Comparison of ENCODE assay signal across 8 cellular contexts in the genomic region with DNA sequence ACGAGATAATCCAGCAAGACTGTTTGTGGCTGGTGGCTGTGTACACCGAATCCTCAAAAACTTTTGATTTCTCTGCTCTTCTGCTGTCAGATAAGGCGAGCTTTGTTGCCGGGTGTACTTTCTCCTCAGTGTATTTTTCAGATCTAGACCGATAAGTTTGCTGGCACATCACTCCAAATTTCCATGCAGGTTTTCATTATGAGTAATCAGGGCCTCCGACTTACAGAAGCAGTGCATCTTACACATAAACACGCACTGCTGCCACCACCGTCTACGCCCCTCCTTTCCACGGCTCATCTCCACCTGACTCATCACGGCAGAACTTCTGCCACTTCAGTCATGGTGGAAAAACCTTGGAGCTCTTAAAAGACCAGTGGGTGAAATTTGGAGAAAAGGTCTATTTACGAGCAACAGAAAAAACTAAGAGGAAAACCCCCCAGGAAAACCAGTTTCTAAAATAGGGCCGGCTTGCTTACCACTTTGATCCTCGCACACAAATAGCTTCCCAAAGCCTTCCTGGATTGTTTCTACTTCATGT.
DNase-seq lines count a peak whose midpoint lies in the region; ATAC-seq and TF ChIP-seq lines count a peak whose summit lies in the region.

No MANE protein-coding gene starts in this region.

- peak; percentile 84 for ATAC-seq in GM18502 (IDR thresholded peaks at IDR 0.05; ENCODE audit: poor library complexity, unreplicated experiment)
- peak; percentile 84 for ATAC-seq in HG02870 (IDR thresholded peaks at IDR 0.05; ENCODE audit: unreplicated experiment)

- H3K4me3 ChIP-seq in epithelial cell of esophagus (ENCODE audit: low read length): no peak overlapping the region

- TF ChIP-seq CTCF in epithelial cell of esophagus (IDR thresholded peaks at IDR 0.05; ENCODE audit: insufficient read depth, low read depth, low read length, missing control alignments): no peak

- DNase-seq in activated CD4-positive, alpha-beta T cell treated with anti-CD3 and anti-CD28 coated beads for 24 hours (ENCODE audit: low read depth in 2 of 2): peak; percentile 55 to 61
- peak; percentile 70 for DNase-seq in epithelial cell of esophagus (ENCODE audit: low read depth)
- peak; percentile 69 to 71 for DNase-seq in stimulated activated CD8-positive, alpha-beta memory T cell treated with anti-CD3 and anti-CD28 coated beads, Interleukin-15, amount 100 ng/mL, for 48 hours (ENCODE audit: low read depth in 2 of 2)
- DNase-seq in KG1 (lab: John Stamatoyannopoulos, UW): no peak
- DNase-seq in OCI-M2 (lab: John Stamatoyannopoulos, UW; ENCODE audit: unreplicated experiment): no peak
- DNase-seq in NCI-H187 treated with DMSO at 0.1 percent for 48 hours (lab: John Stamatoyannopoulos, UW): no peak

Comparison
In these comparisons a context has a peak if more than half of its experiments do, and no peak if none do; other contexts are left out.
1. DNase-seq: peak in activated CD4-positive, alpha-beta T cell treated with anti-CD3 and anti-CD28 coated beads for 24 hours (2 of 2), epithelial cell of esophagus (single experiment) and stimulated activated CD8-positive, alpha-beta memory T cell treated with anti-CD3 and anti-CD28 coated beads, Interleukin-15, amount 100 ng/mL, for 48 hours (2 of 2); none in KG1 (single experiment), OCI-M2 (single experiment) and NCI-H187 treated with DMSO at 0.1 percent for 48 hours (single experiment).